ENCODE assay signal across 12 cellular contexts in the genomic region with DNA sequence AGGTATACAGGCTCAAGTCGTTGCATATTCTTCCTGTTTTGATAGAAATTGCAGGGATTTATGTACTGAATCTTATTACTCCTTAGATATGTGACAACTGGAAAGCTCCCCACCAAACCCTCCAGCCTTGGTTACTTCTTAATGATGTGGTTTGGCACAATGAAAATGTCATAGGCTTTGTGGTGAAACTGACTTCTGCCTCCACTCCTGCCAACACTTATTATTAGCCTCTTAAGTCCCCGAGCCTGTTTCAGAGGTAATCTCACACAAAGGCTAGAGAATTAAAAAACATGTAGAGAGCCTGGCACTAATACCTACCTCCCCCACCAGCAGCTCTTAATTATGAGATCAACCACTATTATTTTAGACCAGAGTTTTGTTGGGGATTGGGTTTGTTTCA. TPM values are rescaled to one million over a fixed set of nuclear protein-coding genes. Genes with fewer than 3 reads are reported as not detected.
DNase-seq lines count a peak whose midpoint lies in the region; ATAC-seq, FAIRE-seq and TF ChIP-seq lines count a peak whose summit lies in the region.
"Had no signal": no experiment of that assay in that cellular context is flagged by ENCODE, and none has a peak within 500 bp of the region (broad histone marks: within the 10 kb centered on the region; RNA-seq: fewer than 3 reads in every experiment).

No MANE protein-coding gene starts in this region.

- intact Hi-C loops in transverse colon (cut with DNase I; ENCODE audit: low total_unique reads) = no loop called here
- intact Hi-C loops in cardiac septum (cut with DNase I) = loop anchor here (10.0 kb wide), 1 partner anchor 375 kb away; a partner anchor contains a TSS

- peaks cover 23% of the 10 kb centered on the region for H4K20me1 ChIP-seq in MM.1S (ENCODE audit: insufficient read depth, low read length)

- H3K27me3 ChIP-seq in MM.1S (replicated peaks; ENCODE audit: insufficient read depth, low read length) (no peaks in the 10 kb centered on the region), transverse colon (no peaks in the 10 kb centered on the region)
- H3K27me3 ChIP-seq: pancreas, upper lobe of left lung had no signal

- H3K4me3 Mint-ChIP-seq in activated naive CD8-positive, alpha-beta T cell treated with anti-CD3 and anti-CD28 coated beads, Interleukin-2, amount 50 U/mL, for 24 hours = peak overlapping the region; percentile 34
- H3K4me3 Mint-ChIP-seq in neural crest cell = peak overlapping the region; percentile 36

- H3K4me1 Mint-ChIP-seq in activated naive CD8-positive, alpha-beta T cell treated with anti-CD3 and anti-CD28 coated beads, Interleukin-2, amount 50 U/mL, for 24 hours = peaks cover 76% of the 10 kb centered on the region
- peaks cover 38% of the 10 kb centered on the region for H3K4me1 Mint-ChIP-seq in neural crest cell

- no peak for ATAC-seq in activated naive CD8-positive, alpha-beta T cell treated with anti-CD3 and anti-CD28 coated beads, Interleukin-2, amount 50 U/mL, for 24 hours
- ATAC-seq: pancreas had no signal

- H3K4me3 ChIP-seq in MM.1S (ENCODE audit: low read length) (no peak overlapping the region), transverse colon (no peak overlapping the region)
- H3K4me3 ChIP-seq: pancreas, upper lobe of left lung had no signal

- no peak overlapping the region for H3K9ac ChIP-seq in MM.1S (ENCODE audit: low read length)

- FAIRE-seq in GM19239 (lab: Jason Lieb, UNC) = no peak
- FAIRE-seq: islet of Langerhans, pancreas had no signal

- no peaks in the 10 kb centered on the region for H3K9me2 ChIP-seq in MM.1S (replicated peaks; ENCODE audit: insufficient read depth, low read length)

- no peak for TF ChIP-seq EP300 in transverse colon (IDR thresholded peaks at IDR 0.05; ENCODE audit: low read depth)

- peaks cover 79% of the 10 kb centered on the region for H3K36me3 Mint-ChIP-seq in activated naive CD8-positive, alpha-beta T cell treated with anti-CD3 and anti-CD28 coated beads, Interleukin-2, amount 50 U/mL, for 24 hours (ENCODE audit: low read depth)
- peaks cover 22% of the 10 kb centered on the region for H3K36me3 Mint-ChIP-seq in neural crest cell (ENCODE audit: low read depth)

- peaks cover 87% of the 10 kb centered on the region for H3F3A ChIP-seq in MM.1S (ENCODE audit: insufficient read depth, low read length)

- TF ChIP-seq POLR2A in transverse colon (IDR thresholded peaks at IDR 0.05) = no peak

- DNase-seq in NOMO-1 treated with DMSO at 0.1 percent for 48 hours (lab: John Stamatoyannopoulos, UW; ENCODE audit: unreplicated experiment) (peak; percentile 31), NOMO-1 treated with dmso at 0.1 percent for 144 hours (lab: John Stamatoyannopoulos, UW; ENCODE audit: unreplicated experiment) (no peak), MM.1S (no peak), neural crest cell (ENCODE audit: low read depth, low spot score) (no peak), transverse colon (no peak), GM19239 (ENCODE audit: insufficient read length, low spot score) (no peak), cardiac septum (ENCODE audit: low spot score) (no peak)
- DNase-seq in activated naive CD8-positive, alpha-beta T cell treated with anti-CD3 and anti-CD28 coated beads, Interleukin-2, amount 50 U/mL, for 24 hours = no peak
- DNase-seq: effector CD8-positive, alpha-beta T cell; pancreas; upper lobe of left lung had no signal

- 26 to 29% methylated on average over 2 of the region's 2 CpGs for WGBS in transverse colon (ENCODE audit: low coverage in 1 of 2), 2 donors

- H3K79me2 ChIP-seq in MM.1S (ENCODE audit: low read length) = peaks cover 91% of the 10 kb centered on the region

- H3K27me3 Mint-ChIP-seq in activated naive CD8-positive, alpha-beta T cell treated with anti-CD3 and anti-CD28 coated beads, Interleukin-2, amount 50 U/mL, for 24 hours = no peaks in the 10 kb centered on the region
- peaks cover 10% of the 10 kb centered on the region for H3K27me3 Mint-ChIP-seq in neural crest cell (ENCODE audit: low read depth)

- in situ Hi-C loops in transverse colon (cut with MboI; ENCODE audit: low pct_ligation_motif_present in 1 of 4, low pct_unique_long_range_greater_than_20kb in 1 of 4, low sequenced_read_pairs in 3 of 4) = loop anchor here in 1 of 4 donors (10.0 kb wide), 1 partner anchor 135 kb away; no protein-coding TSS in a partner anchor

- no peaks in the 10 kb centered on the region for H3K9me3 Mint-ChIP-seq in activated naive CD8-positive, alpha-beta T cell treated with anti-CD3 and anti-CD28 coated beads, Interleukin-2, amount 50 U/mL, for 24 hours
- H3K9me3 Mint-ChIP-seq in neural crest cell = no peaks in the 10 kb centered on the region

- H3K4me2 ChIP-seq in MM.1S (ENCODE audit: low read depth, low read length) = no peak overlapping the region

- H3K4me1 ChIP-seq in MM.1S (ENCODE audit: low read length) (peaks cover 40% of the 10 kb centered on the region), transverse colon (peaks cover 27 to 77% (median 39%) of the 10 kb centered on the region in 4 donors)

- no peak overlapping the region for H2AFZ ChIP-seq in MM.1S (ENCODE audit: low read length)

- H3K36me3 ChIP-seq in MM.1S (replicated peaks; ENCODE audit: insufficient read depth, low read length) (peaks cover 36% of the 10 kb centered on the region), transverse colon (peaks cover 0 to 33% (median 11%) of the 10 kb centered on the region in 4 donors)

- no peak for TF ChIP-seq CTCF in MM.1S (IDR thresholded peaks at IDR 0.05; ENCODE audit: low read length)
- TF ChIP-seq CTCF in neural crest cell (conservative IDR thresholded peaks at IDR 0.05) = no peak
- TF ChIP-seq CTCF in transverse colon (IDR thresholded peaks at IDR 0.05) = no peak

- H3K9me3 ChIP-seq in MM.1S (replicated peaks; ENCODE audit: insufficient read depth, low read length) = no peaks in the 10 kb centered on the region
- H3K9me3 ChIP-seq in transverse colon = no peaks in the 10 kb centered on the region
- H3K9me3 ChIP-seq: pancreas, upper lobe of left lung had no signal

- H3K27ac ChIP-seq in MM.1S (ENCODE audit: low read length) (peak overlapping the region; percentile 1; the same call in 1 of the 2 replicates), transverse colon (peak overlapping the region in 2 of 4 donors; percentile 43 to 54)
- H3K27ac ChIP-seq: pancreas had no signal

- H3K27ac Mint-ChIP-seq in activated naive CD8-positive, alpha-beta T cell treated with anti-CD3 and anti-CD28 coated beads, Interleukin-2, amount 50 U/mL, for 24 hours = peak overlapping the region; percentile 70
- H3K27ac Mint-ChIP-seq in neural crest cell (ENCODE audit: unreplicated experiment) = no peak overlapping the region

RNA-seq across cellular contexts. Expression of a gene that starts 4.2 kb away (rescaled TPM):
- total RNA-seq in neural crest cell = 24.0 and 25.7 TPM in 2 replicates
- total RNA-seq in transverse colon = 10 to 100 TPM in 3 of 4 donors, 1 to 10 TPM in 1; 6.0 to 41.3 (median 32.3) TPM
- total RNA-seq in cardiac septum = 83.7 TPM

RNA-seq across cellular contexts. Expression of a gene that starts 24.7 kb away (rescaled TPM):
- 695 and 719 TPM in 2 replicates for total RNA-seq in neural crest cell
- total RNA-seq in transverse colon = 100 to 1,000 TPM; 223 to 364 (median 237) TPM
- 192 TPM for total RNA-seq in cardiac septum
